In genomic region chr6:7042654-7043545, GRCh38 we compare ENCODE assay signal across 2 cellular contexts.
A peak's percentile ranks its signal among the peaks of the same experiment; 100 is the strongest.
TF ChIP-seq lines count a peak whose summit lies in the region.

No MANE protein-coding gene starts in this region.

TF ChIP-seq in K562, 482 proteins besides CTCF, POLR2A, EP300 and RAD21 (continued from another document and continues in another):
- TF ChIP-seq RBBP5 (IDR thresholded peaks at IDR 0.05; ENCODE audit: borderline replicate concordance, insufficient read depth, low read length, poor library complexity, severe bottlenecking) (no peak), CLOCK (CRISPR knock-in tag; IDR thresholded peaks at IDR 0.05; ENCODE audit: borderline replicate concordance) (no peak), MEF2A (IDR thresholded peaks at IDR 0.05; ENCODE audit: control insufficient read depth, low read depth, low read length) (peak; percentile 43; the same call in 1 of the 2 replicates), OTX1 (CRISPR knock-in tag; IDR thresholded peaks at IDR 0.05) (no peak), CHD4 (IDR thresholded peaks at IDR 0.05; ENCODE audit: insufficient read depth, insufficient replicate concordance, low read depth, low read length, poor library complexity, severe bottlenecking) (no peak), SMARCC2 (IDR thresholded peaks at IDR 0.05; ENCODE audit: low read depth) (no peak), FOSL1 (tag; conservative IDR thresholded peaks at IDR 0.05) (peak; percentile 18; the same call in 1 of the 2 replicates), CC2D1A (IDR thresholded peaks at IDR 0.05) (no peak), KDM5B (IDR thresholded peaks at IDR 0.05; ENCODE audit: insufficient replicate concordance, low read depth, low read length) (no peak), ARNT (IDR thresholded peaks at IDR 0.05) (no peak), CBX3 (IDR thresholded peaks at IDR 0.05; ENCODE audit: borderline replicate concordance in 1 of 2, low read length in 2 of 2) (no peak), KDM4B (IDR thresholded peaks at IDR 0.05; ENCODE audit: borderline replicate concordance in 2 of 2, low read depth in 1 of 2) (no peak), CBFA2T3 (IDR thresholded peaks at IDR 0.05) (peak; percentile 40), TCF7 (IDR thresholded peaks at IDR 0.05; ENCODE audit: borderline replicate concordance) (no peak), XRCC3 (IDR thresholded peaks at IDR 0.05) (no peak), ZNF134 (CRISPR knock-in tag; conservative IDR thresholded peaks at IDR 0.05) (no peak), BCOR (IDR thresholded peaks at IDR 0.05) (no peak), ELF1 (tag; IDR thresholded peaks at IDR 0.05) (peak; percentile 78), TEAD2 (tag; IDR thresholded peaks at IDR 0.05) (no peak), JUND (IDR thresholded peaks at IDR 0.05; ENCODE audit: borderline replicate concordance, low read depth, low read length) (no peak), JUND (tag; IDR thresholded peaks at IDR 0.05; ENCODE audit: borderline replicate concordance, low read depth, low read length) (peak; percentile 40; the same call in 1 of the 3 replicates), BMI1 (IDR thresholded peaks at IDR 0.05; ENCODE audit: low read length) (no peak), ZNF668 (CRISPR knock-in tag; IDR thresholded peaks at IDR 0.05) (0 out of 2 replicates have a peak, but pooled peaks have one; percentile 16), ZEB2 (IDR thresholded peaks at IDR 0.05) (no peak), JUN (IDR thresholded peaks at IDR 0.05; ENCODE audit: borderline replicate concordance, low read depth, low read length) (no peak), JUN (CRISPR knock-in tag; IDR thresholded peaks at IDR 0.05; ENCODE audit: borderline replicate concordance) (no peak), ZNF79 (CRISPR knock-in tag; IDR thresholded peaks at IDR 0.05; ENCODE audit: low read depth) (no peak), MEIS2 (IDR thresholded peaks at IDR 0.05; ENCODE audit: partially characterized antibody) (peak; percentile 69), ZNF584 (CRISPR knock-in tag; IDR thresholded peaks at IDR 0.05; ENCODE audit: low read depth) (0 out of 2 replicates have a peak, but pooled peaks have one; percentile 59), HNRNPL (IDR thresholded peaks at IDR 0.05; ENCODE audit: low read depth, low read length) (no peak)
- TF ChIP-seq, protein P1, sequence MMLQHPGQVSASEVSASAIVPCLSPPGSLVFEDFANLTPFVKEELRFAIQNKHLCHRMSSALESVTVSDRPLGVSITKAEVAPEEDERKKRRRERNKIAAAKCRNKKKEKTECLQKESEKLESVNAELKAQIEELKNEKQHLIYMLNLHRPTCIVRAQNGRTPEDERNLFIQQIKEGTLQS (IDR thresholded peaks at IDR 0.05) = no peak; the same call in 1 of the 2 replicates
- TF ChIP-seq, protein P1 (CRISPR knock-in tag; conservative IDR thresholded peaks at IDR 0.05) = 0 out of 2 replicates have a peak, but pooled peaks have one; percentile 32
- TF ChIP-seq, protein P2, sequence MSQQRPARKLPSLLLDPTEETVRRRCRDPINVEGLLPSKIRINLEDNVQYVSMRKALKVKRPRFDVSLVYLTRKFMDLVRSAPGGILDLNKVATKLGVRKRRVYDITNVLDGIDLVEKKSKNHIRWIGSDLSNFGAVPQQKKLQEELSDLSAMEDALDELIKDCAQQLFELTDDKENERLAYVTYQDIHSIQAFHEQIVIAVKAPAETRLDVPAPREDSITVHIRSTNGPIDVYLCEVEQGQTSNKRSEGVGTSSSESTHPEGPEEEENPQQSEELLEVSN (IDR thresholded peaks at IDR 0.05; ENCODE audit: borderline replicate concordance in 1 of 2, extremely low read depth in 1 of 2, insufficient read depth in 1 of 2, insufficient read length in 1 of 2, low read depth in 1 of 2, low read length in 1 of 2, poor library complexity in 1 of 2, severe bottlenecking in 1 of 2) = peak in 1 of 2 experiments; percentile 58
- TF ChIP-seq, protein P3, sequence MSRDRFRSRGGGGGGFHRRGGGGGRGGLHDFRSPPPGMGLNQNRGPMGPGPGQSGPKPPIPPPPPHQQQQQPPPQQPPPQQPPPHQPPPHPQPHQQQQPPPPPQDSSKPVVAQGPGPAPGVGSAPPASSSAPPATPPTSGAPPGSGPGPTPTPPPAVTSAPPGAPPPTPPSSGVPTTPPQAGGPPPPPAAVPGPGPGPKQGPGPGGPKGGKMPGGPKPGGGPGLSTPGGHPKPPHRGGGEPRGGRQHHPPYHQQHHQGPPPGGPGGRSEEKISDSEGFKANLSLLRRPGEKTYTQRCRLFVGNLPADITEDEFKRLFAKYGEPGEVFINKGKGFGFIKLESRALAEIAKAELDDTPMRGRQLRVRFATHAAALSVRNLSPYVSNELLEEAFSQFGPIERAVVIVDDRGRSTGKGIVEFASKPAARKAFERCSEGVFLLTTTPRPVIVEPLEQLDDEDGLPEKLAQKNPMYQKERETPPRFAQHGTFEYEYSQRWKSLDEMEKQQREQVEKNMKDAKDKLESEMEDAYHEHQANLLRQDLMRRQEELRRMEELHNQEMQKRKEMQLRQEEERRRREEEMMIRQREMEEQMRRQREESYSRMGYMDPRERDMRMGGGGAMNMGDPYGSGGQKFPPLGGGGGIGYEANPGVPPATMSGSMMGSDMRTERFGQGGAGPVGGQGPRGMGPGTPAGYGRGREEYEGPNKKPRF (IDR thresholded peaks at IDR 0.05; ENCODE audit: low read depth, low read length) = no peak

TF ChIP-seq in HepG2, 621 proteins besides CTCF, POLR2A, EP300 and RAD21 (continued from another document and continues in another):
- TF ChIP-seq GATA4 (IDR thresholded peaks at IDR 0.05; ENCODE audit: borderline replicate concordance, low read depth) = peak; percentile 83; the same call in 1 of the 2 replicates
- TF ChIP-seq, protein P4, sequence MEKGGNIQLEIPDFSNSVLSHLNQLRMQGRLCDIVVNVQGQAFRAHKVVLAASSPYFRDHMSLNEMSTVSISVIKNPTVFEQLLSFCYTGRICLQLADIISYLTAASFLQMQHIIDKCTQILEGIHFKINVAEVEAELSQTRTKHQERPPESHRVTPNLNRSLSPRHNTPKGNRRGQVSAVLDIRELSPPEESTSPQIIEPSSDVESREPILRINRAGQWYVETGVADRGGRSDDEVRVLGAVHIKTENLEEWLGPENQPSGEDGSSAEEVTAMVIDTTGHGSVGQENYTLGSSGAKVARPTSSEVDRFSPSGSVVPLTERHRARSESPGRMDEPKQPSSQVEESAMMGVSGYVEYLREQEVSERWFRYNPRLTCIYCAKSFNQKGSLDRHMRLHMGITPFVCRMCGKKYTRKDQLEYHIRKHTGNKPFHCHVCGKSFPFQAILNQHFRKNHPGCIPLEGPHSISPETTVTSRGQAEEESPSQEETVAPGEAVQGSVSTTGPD (CRISPR knock-in tag; IDR thresholded peaks at IDR 0.05) = no peak
- peak; percentile 68 for TF ChIP-seq ZNF142 (CRISPR knock-in tag; IDR thresholded peaks at IDR 0.05)
- TF ChIP-seq SRSF4 (IDR thresholded peaks at IDR 0.05; ENCODE audit: low read depth, low read length, poor library complexity, severe bottlenecking) = no peak
- TF ChIP-seq SKI (IDR thresholded peaks at IDR 0.05; ENCODE audit: partially characterized antibody) = peak; percentile 66
- no peak for TF ChIP-seq RFX5 (IDR thresholded peaks at IDR 0.05; ENCODE audit: low read depth, low read length)
- peak; percentile 52; the same call in 1 of the 2 replicates for TF ChIP-seq KMT2B (CRISPR knock-in tag; IDR thresholded peaks at IDR 0.05)
- no peak for TF ChIP-seq ZBTB49 (CRISPR knock-in tag; IDR thresholded peaks at IDR 0.05; ENCODE audit: borderline replicate concordance)
- TF ChIP-seq GATAD1 (CRISPR knock-in tag; IDR thresholded peaks at IDR 0.05) = peak; percentile 75; the same call in 1 of the 2 replicates
- peak; percentile 82; the same call in 1 of the 2 replicates for TF ChIP-seq NFKBIZ (CRISPR knock-in tag; IDR thresholded peaks at IDR 0.05)
- TF ChIP-seq FOXJ3 (CRISPR knock-in tag; IDR thresholded peaks at IDR 0.05; ENCODE audit: borderline replicate concordance) = no peak; the same call in 1 of the 2 replicates
- peak; percentile 76; the same call in 1 of the 2 replicates for TF ChIP-seq HOXA7 (CRISPR knock-in tag; IDR thresholded peaks at IDR 0.05)
- TF ChIP-seq MEF2D (CRISPR knock-in tag; IDR thresholded peaks at IDR 0.05) = peak; percentile 98
- no peak for TF ChIP-seq CERS6 (CRISPR knock-in tag; IDR thresholded peaks at IDR 0.05)
- peak; percentile 97 for TF ChIP-seq HNF1B (CRISPR knock-in tag; IDR thresholded peaks at IDR 0.05)
- TF ChIP-seq ELF4 (CRISPR knock-in tag; IDR thresholded peaks at IDR 0.05; ENCODE audit: borderline replicate concordance) = peak; percentile 80; the same call in 1 of the 2 replicates
- no peak for TF ChIP-seq ZNF446 (CRISPR knock-in tag; IDR thresholded peaks at IDR 0.05)
- no peak for TF ChIP-seq NR0B2 (CRISPR knock-in tag; IDR thresholded peaks at IDR 0.05)
- peak; percentile 84 for TF ChIP-seq CEBPG (CRISPR knock-in tag; IDR thresholded peaks at IDR 0.05)
